9 cellular contexts compared by ENCODE assay signal in the genomic region with DNA sequence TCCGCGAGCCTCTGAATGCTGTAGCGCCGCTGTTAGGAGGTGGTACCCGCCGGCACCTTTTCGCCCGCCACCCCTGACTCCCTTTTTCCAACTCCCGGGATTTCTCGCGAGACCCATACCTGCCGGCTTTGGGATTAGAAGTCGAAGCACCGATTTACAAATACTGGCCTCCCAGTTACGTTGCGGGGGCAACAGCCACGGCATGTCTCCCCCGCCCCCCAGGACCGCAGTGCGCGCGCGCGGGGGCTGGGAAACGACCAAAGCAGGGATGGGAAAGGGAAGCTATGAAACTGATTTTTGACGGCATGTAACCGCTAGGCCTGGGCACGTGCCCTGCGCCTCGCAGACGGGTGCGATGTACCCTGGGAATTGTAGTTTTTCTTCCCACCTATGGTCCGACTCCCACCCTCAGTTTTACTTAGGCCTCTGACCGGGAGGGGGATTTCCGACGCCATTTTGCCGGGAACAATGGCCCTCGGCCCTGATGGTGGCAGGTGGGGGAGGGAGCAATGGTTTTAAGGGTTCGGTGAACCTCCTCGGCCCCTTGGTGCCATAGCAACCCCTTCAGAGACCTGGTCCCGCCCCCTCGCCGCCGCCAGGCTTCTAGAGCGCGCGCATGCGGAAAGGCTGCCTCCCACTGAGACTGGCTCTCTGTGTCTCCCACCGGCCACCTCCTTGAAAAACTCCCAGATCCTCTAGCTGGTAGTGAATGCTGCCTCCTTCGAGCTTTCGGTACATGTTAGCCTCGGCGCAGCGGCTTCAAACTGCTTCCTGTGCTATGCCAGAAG. TPM values are rescaled to one million over a fixed set of nuclear protein-coding genes. Genes with fewer than 3 reads are reported as not detected.
A peak's percentile ranks its signal among the peaks of the same experiment; 100 is the strongest.
DNase-seq lines count a peak whose midpoint lies in the region.
"Had no signal": no experiment of that assay in that cellular context is flagged by ENCODE, and none has a peak within 500 bp of the region (broad histone marks: within the 10 kb centered on the region; RNA-seq: fewer than 3 reads in every experiment).

No MANE protein-coding gene starts in this region.

- DNase-seq in G401 (ENCODE audit: low spot score) (peak; percentile 64), NCI-H128 (lab: John Stamatoyannopoulos, UW; ENCODE audit: unreplicated experiment) (peak; percentile 79), kidney tubule cell (ENCODE audit: low spot score) (peak; percentile 52), NOMO-1 (lab: John Stamatoyannopoulos, UW; ENCODE audit: unreplicated experiment in 2 of 2) (no peak)
- DNase-seq in activated CD4-positive, alpha-beta T cell treated with anti-CD3 and anti-CD28 coated beads for 1 hour = peak; percentile 17
- DNase-seq in stimulated activated CD4-positive, alpha-beta T cell treated with anti-CD3 and anti-CD28 coated beads, Interleukin-15, amount 100 ng/mL, for 48 hours (ENCODE audit: low read depth in 2 of 2) = peak; percentile 15 to 20
- no peak for DNase-seq in effector CD4-positive, alpha-beta T cell

- in situ Hi-C loops in G401 (cut with HindIII; ENCODE audit: low sequenced_read_pairs) = no loop called here

- H3K27ac ChIP-seq in cingulate gyrus (ENCODE audit: low read depth, low read length) = peak overlapping the region; percentile 79

RNA-seq across cellular contexts. Expression of gene WNK3, which starts 0.8 kb away (rescaled TPM):
- total RNA-seq in G401 (2014; rRNA removed; shearing (Covaris generic)) = 5.2 and 5.4 TPM in 2 replicates
- total RNA-seq: LHCN-M2 had no signal

Comparison
In these comparisons a context has a peak if more than half of its experiments do, and no peak if none do; other contexts are left out.
1. DNase-seq: peak in G401 (single experiment), NCI-H128 (single experiment), activated CD4-positive, alpha-beta T cell treated with anti-CD3 and anti-CD28 coated beads for 1 hour (single experiment), kidney tubule cell (single experiment) and stimulated activated CD4-positive, alpha-beta T cell treated with anti-CD3 and anti-CD28 coated beads, Interleukin-15, amount 100 ng/mL, for 48 hours (2 of 2); none in effector CD4-positive, alpha-beta T cell (single experiment) and NOMO-1 (0 of 2).